1 cellular context compared by ENCODE assay signal in the genomic region with DNA sequence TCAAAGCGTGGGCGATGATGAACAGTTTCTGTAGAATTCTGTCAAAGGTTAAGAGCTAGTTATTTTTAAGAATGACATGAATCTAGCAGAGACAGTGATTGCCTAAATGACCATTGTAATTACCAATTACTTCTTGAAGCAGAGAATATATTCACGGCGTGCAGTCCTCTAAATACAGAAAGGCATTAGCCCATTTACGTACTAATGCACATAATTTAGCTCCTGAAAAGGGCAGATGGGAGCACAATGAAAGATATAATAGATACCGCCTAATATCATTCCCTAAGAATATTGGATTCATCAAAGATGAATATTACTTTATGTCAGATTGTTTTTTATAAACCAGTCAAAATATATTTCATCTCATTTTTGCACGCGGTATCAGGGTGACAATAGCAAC.
TF ChIP-seq lines count a peak whose summit lies in the region.

No MANE protein-coding gene starts in this region.

TF ChIP-seq in GM12878, 131 proteins besides CTCF, POLR2A, EP300 and RAD21 (continued from another document):
- TF ChIP-seq CUX1 (IDR thresholded peaks at IDR 0.05; ENCODE audit: insufficient replicate concordance, low read depth, low read length) = no peak
- no peak for TF ChIP-seq MTA3 (IDR thresholded peaks at IDR 0.05; ENCODE audit: borderline replicate concordance, low read length)
- no peak for TF ChIP-seq BMI1 (IDR thresholded peaks at IDR 0.05; ENCODE audit: borderline replicate concordance)
- TF ChIP-seq, protein P1, sequence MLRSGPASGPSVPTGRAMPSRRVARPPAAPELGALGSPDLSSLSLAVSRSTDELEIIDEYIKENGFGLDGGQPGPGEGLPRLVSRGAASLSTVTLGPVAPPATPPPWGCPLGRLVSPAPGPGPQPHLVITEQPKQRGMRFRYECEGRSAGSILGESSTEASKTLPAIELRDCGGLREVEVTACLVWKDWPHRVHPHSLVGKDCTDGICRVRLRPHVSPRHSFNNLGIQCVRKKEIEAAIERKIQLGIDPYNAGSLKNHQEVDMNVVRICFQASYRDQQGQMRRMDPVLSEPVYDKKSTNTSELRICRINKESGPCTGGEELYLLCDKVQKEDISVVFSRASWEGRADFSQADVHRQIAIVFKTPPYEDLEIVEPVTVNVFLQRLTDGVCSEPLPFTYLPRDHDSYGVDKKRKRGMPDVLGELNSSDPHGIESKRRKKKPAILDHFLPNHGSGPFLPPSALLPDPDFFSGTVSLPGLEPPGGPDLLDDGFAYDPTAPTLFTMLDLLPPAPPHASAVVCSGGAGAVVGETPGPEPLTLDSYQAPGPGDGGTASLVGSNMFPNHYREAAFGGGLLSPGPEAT (IDR thresholded peaks at IDR 0.05; ENCODE audit: low read depth) = no peak
- no peak for TF ChIP-seq CREB1 (IDR thresholded peaks at IDR 0.05; ENCODE audit: low read depth)
- TF ChIP-seq RB1 (IDR thresholded peaks at IDR 0.05; ENCODE audit: borderline replicate concordance) = no peak
- no peak for TF ChIP-seq NFYA (IDR thresholded peaks at IDR 0.05; ENCODE audit: borderline replicate concordance, low read depth, low read length)
TF ChIP-seq in GM12878: peak in this region for 0.
